Comparison of ENCODE assay signal across 26 cellular contexts in genomic region chr12:57048423-57048822, GRCh38. TPM values are rescaled to one million over a fixed set of nuclear protein-coding genes. Genes with fewer than 3 reads are reported as not detected.
A peak's percentile ranks its signal among the peaks of the same experiment; 100 is the strongest.
DNase-seq lines count a peak whose midpoint lies in the region; ATAC-seq and TF ChIP-seq lines count a peak whose summit lies in the region.
"Had no signal": no experiment of that assay in that cellular context is flagged by ENCODE, and none has a peak within 500 bp of the region (broad histone marks: within the 10 kb centered on the region; RNA-seq: fewer than 3 reads in every experiment).

No MANE protein-coding gene starts in this region.

- no peaks in the 10 kb centered on the region for H3K9me2 ChIP-seq in hepatocyte (replicated peaks; ENCODE audit: insufficient read depth)

- H3K36me3 ChIP-seq in hepatocyte (replicated peaks; ENCODE audit: insufficient read depth, low read depth), result no peaks in the 10 kb centered on the region
- H3K36me3 ChIP-seq: pancreas had no signal

- no peaks in the 10 kb centered on the region for H3K4me1 ChIP-seq in hepatocyte (ENCODE audit: insufficient read depth)
- H3K4me1 ChIP-seq: pancreas had no signal

- H3K4me3 Mint-ChIP-seq in activated CD8-positive, alpha-beta T cell treated with anti-CD3 and anti-CD28 coated beads for 36 hours, result no peak overlapping the region

- no peak overlapping the region for H2AFZ ChIP-seq in hepatocyte

- DNase-seq in activated CD8-positive, alpha-beta T cell treated with anti-CD3 and anti-CD28 coated beads for 36 hours, result no peak
- DNase-seq in hepatocyte (ENCODE audit: low spot score) (no peak), NOMO-1 treated with dmso at 0.1 percent for 144 hours (lab: John Stamatoyannopoulos, UW; ENCODE audit: unreplicated experiment) (no peak), activated gamma-delta T cell treated with Interleukin-2 at 50 U/mL for 16 hours (no peak)
- DNase-seq: activated CD4-positive, CD25-positive, alpha-beta regulatory T cell; activated naive CD4-positive, alpha-beta T cell treated with Interleukin-2 at 50 U/mL for 16 hours; aorta; CD8-positive, alpha-beta T cell; central memory CD4-positive, alpha-beta T cell; foreskin melanocyte; GF-D8; naive B cell; NCI-H1417; NCI-H510A; pancreas; stimulated activated naive B cell treated with anti-CD40 and anti-IgM and Interleukin-4, amounts not matched to agents 10 μg/mL and 1 μg/mL and 100 μg/mL, for 72 hours had no signal

- H3K4me3 ChIP-seq in hepatocyte, result no peak overlapping the region
- H3K4me3 ChIP-seq: GM12878, pancreas had no signal

- peak overlapping the region; percentile 73 for H3K4me2 ChIP-seq in hepatocyte

- intact Hi-C loops in activated CD8-positive, alpha-beta T cell treated with anti-CD3 and anti-CD28 coated beads for 36 hours (cut with micrococcal nuclease), result no loop called here

- TF ChIP-seq CTCF in 22Rv1 (IDR thresholded peaks at IDR 0.05) (no peak), GM12873 (IDR thresholded peaks at IDR 0.05; ENCODE audit: insufficient read depth, low read depth, low read length, missing control alignments) (peak; percentile 16), hepatocyte (IDR thresholded peaks at IDR 0.05; ENCODE audit: poor library complexity) (no peak)
- TF ChIP-seq CTCF in activated CD8-positive, alpha-beta T cell treated with anti-CD3 and anti-CD28 coated beads for 36 hours (IDR thresholded peaks at IDR 0.05), result no peak

- no peaks in the 10 kb centered on the region for H3K9me3 ChIP-seq in hepatocyte (ENCODE audit: low read depth)
- H3K9me3 ChIP-seq: pancreas had no signal

- POLR2A ChIA-PET in activated CD8-positive, alpha-beta T cell treated with anti-CD3 and anti-CD28 coated beads for 36 hours (lab: Charles Lee), result interaction anchor here (0.6 to 3.5 kb wide), 11 partner anchors 8 to 64 kb away, joined by 3 to 21 read pairs (median 4); partner anchors contain the start of gene STAT6

- H3K9me3 Mint-ChIP-seq in activated CD8-positive, alpha-beta T cell treated with anti-CD3 and anti-CD28 coated beads for 36 hours, result no peaks in the 10 kb centered on the region
- H3K9me3 Mint-ChIP-seq: CD8-positive, alpha-beta T cell; naive B cell; stimulated activated naive B cell treated with anti-CD40 and anti-IgM and Interleukin-4, amounts not matched to agents 10 μg/mL and 1 μg/mL and 100 μg/mL, for 72 hours had no signal

- H3K27ac ChIP-seq in 22Rv1 (peak overlapping the region; percentile 72), hepatocyte (peak overlapping the region; percentile 71)
- H3K27ac ChIP-seq: pancreas, RWPE1 had no signal

- peaks cover 7% of the 10 kb centered on the region for H3K36me3 Mint-ChIP-seq in activated CD8-positive, alpha-beta T cell treated with anti-CD3 and anti-CD28 coated beads for 36 hours (ENCODE audit: low read depth)
- H3K36me3 Mint-ChIP-seq: CD8-positive, alpha-beta T cell; naive B cell had no signal

- no peaks in the 10 kb centered on the region for H3K27me3 ChIP-seq in hepatocyte
- H3K27me3 ChIP-seq: pancreas had no signal

- CTCF ChIA-PET in activated CD8-positive, alpha-beta T cell treated with anti-CD3 and anti-CD28 coated beads for 36 hours (lab: Charles Lee), result interaction anchor here (1.3 to 5.7 kb wide), 10 partner anchors 13 to 128 kb away, joined by 3 to 66 read pairs (median 8); partner anchors contain the start of gene ZBTB39

- peaks cover 2% of the 10 kb centered on the region for H3K79me2 ChIP-seq in hepatocyte

- peak overlapping the region; percentile 72 for H3K27ac Mint-ChIP-seq in activated CD8-positive, alpha-beta T cell treated with anti-CD3 and anti-CD28 coated beads for 36 hours

- no peak for ATAC-seq in activated CD8-positive, alpha-beta T cell treated with anti-CD3 and anti-CD28 coated beads for 36 hours
- ATAC-seq in GM21717 (IDR thresholded peaks at IDR 0.05; ENCODE audit: unreplicated experiment) (no peak), GM21381 (IDR thresholded peaks at IDR 0.05; ENCODE audit: unreplicated experiment) (no peak)
- ATAC-seq: CD8-positive, alpha-beta T cell; pancreas; SK-N-SH treated with all-trans-retinoic acid at 6 μM for 48 hours; stimulated activated naive B cell treated with anti-CD40 and anti-IgM and Interleukin-4, amounts not matched to agents 10 μg/mL and 1 μg/mL and 100 μg/mL, for 72 hours had no signal

- H4K20me1 ChIP-seq in hepatocyte (ENCODE audit: insufficient read depth, poor library complexity, severe bottlenecking), result no peaks in the 10 kb centered on the region

- no peaks in the 10 kb centered on the region for H3K27me3 Mint-ChIP-seq in activated CD8-positive, alpha-beta T cell treated with anti-CD3 and anti-CD28 coated beads for 36 hours

- peaks cover 40% of the 10 kb centered on the region for H3K4me1 Mint-ChIP-seq in activated CD8-positive, alpha-beta T cell treated with anti-CD3 and anti-CD28 coated beads for 36 hours (ENCODE audit: low read depth)

- WGBS in hepatocyte (ENCODE audit: low lambda C conversion rate, missing lambda C conversion rate), result 85% methylated on average over 1 of the region's 1 CpG

RNA-seq across cellular contexts. Expression of gene MYO1A, which starts 1.5 kb away (rescaled TPM):
- 1 to 10 TPM; 2.1 to 2.6 TPM for total RNA-seq in activated CD8-positive, alpha-beta T cell treated with anti-CD3 and anti-CD28 coated beads for 36 hours
- total RNA-seq in hepatocyte, result 28.3 and 29.2 TPM in 2 replicates
- 23.8 and 25.2 TPM in 2 replicates for polyA plus RNA-seq in hepatocyte
- total RNA-seq: kidney epithelial cell, lung microvascular endothelial cell had no signal

RNA-seq across cellular contexts. Expression of gene NEMP1, which starts 30.2 kb away (rescaled TPM):
- total RNA-seq in activated CD8-positive, alpha-beta T cell treated with anti-CD3 and anti-CD28 coated beads for 36 hours, result 10 to 100 TPM; 76.1 to 80.6 TPM
- 8.3 and 9.3 TPM in 2 replicates for total RNA-seq in hepatocyte
- polyA plus RNA-seq in hepatocyte, result 3.0 and 6.2 TPM in 2 replicates

RNA-seq across cellular contexts. Expression of gene TAC3, which starts 32.1 kb away (rescaled TPM):
- under 1 TPM; 0.34 to 0.54 TPM for total RNA-seq in activated CD8-positive, alpha-beta T cell treated with anti-CD3 and anti-CD28 coated beads for 36 hours
- 13.0 and 18.1 TPM in 2 replicates for total RNA-seq in hepatocyte
- 113 and 167 TPM in 2 replicates for polyA plus RNA-seq in hepatocyte
- total RNA-seq: aorta; CD8-positive, alpha-beta T cell; GM12878; kidney epithelial cell; lung microvascular endothelial cell; pancreas; sciatic nerve had no signal

RNA-seq across cellular contexts. Expression of gene NAB2, which starts 40.5 kb away (rescaled TPM):
- total RNA-seq in activated CD8-positive, alpha-beta T cell treated with anti-CD3 and anti-CD28 coated beads for 36 hours, result 10 to 100 TPM; 69.3 to 70.8 TPM
- total RNA-seq in hepatocyte, result 21.9 and 24.8 TPM in 2 replicates
- polyA plus RNA-seq in hepatocyte, result 12.3 and 12.9 TPM in 2 replicates

RNA-seq across cellular contexts. Expression of gene ZBTB39, which starts 42.1 kb away (rescaled TPM):
- total RNA-seq in activated CD8-positive, alpha-beta T cell treated with anti-CD3 and anti-CD28 coated beads for 36 hours, result 1 to 10 TPM; 5.1 to 5.5 TPM
- 6.4 and 6.5 TPM in 2 replicates for total RNA-seq in hepatocyte
- 1.8 and 2.0 TPM in 2 replicates for polyA plus RNA-seq in hepatocyte
